ENCODE assay signal across 12 cellular contexts in genomic region chr1:54774820-54775498, GRCh38. TPM values are rescaled to one million over a fixed set of nuclear protein-coding genes. Genes with fewer than 3 reads are reported as not detected.
DNase-seq lines count a peak whose midpoint lies in the region; ATAC-seq, FAIRE-seq and TF ChIP-seq lines count a peak whose summit lies in the region.
"Had no signal": no experiment of that assay in that cellular context is flagged by ENCODE, and none has a peak within 500 bp of the region (broad histone marks: within the 10 kb centered on the region; RNA-seq: fewer than 3 reads in every experiment).

No MANE protein-coding gene starts in this region.

- intact Hi-C loops in GM12878 (cut with micrococcal nuclease; ENCODE audit: unreplicated experiment) = no loop called here

- CTCF ChIA-PET in GM12878 (lab: Yijun Ruan, JAX) = no interaction called here

- H3K4me1 ChIP-seq in GM12878 (ENCODE audit: control insufficient read depth, insufficient read depth, low read length) = no peaks in the 10 kb centered on the region
- H3K4me1 ChIP-seq: right atrium auricular region had no signal

- no peak for TF ChIP-seq RAD21 in GM12878 (IDR thresholded peaks at IDR 0.05; ENCODE audit: insufficient read depth, low read depth, low read length)

- no peaks in the 10 kb centered on the region for H3K9me3 ChIP-seq in GM12878 (replicated peaks; ENCODE audit: control insufficient read depth, insufficient read depth, low read length)
- no peaks in the 10 kb centered on the region for H3K9me3 ChIP-seq in T-helper 17 cell (ENCODE audit: control insufficient read depth, low read length, poor library complexity, severe bottlenecking)
- H3K9me3 ChIP-seq: right atrium auricular region had no signal

- H3K4me3 Mint-ChIP-seq in T-helper 17 cell = no peak overlapping the region

- ATAC-seq in GM12878 = peak; percentile 89
- no peak for ATAC-seq in GM18861 (IDR thresholded peaks at IDR 0.05; ENCODE audit: unreplicated experiment)
- ATAC-seq in HG02870 (IDR thresholded peaks at IDR 0.05; ENCODE audit: unreplicated experiment) = no peak
- ATAC-seq in T-helper 17 cell = no peak

- POLR2A ChIA-PET in GM12878 (lab: Charles Lee) = no interaction called here

- no peak for TF ChIP-seq EP300 in GM12878 (IDR thresholded peaks at IDR 0.05; ENCODE audit: borderline replicate concordance in 1 of 2, control insufficient read depth in 1 of 2, low read depth in 2 of 2, low read length in 2 of 2)

- H3K27me3 Mint-ChIP-seq in T-helper 17 cell = no peaks in the 10 kb centered on the region

- no peaks in the 10 kb centered on the region for H3K36me3 ChIP-seq in GM12878 (ENCODE audit: control insufficient read depth in 2 of 2, insufficient read depth in 2 of 2, low read length in 1 of 2)
- H3K36me3 ChIP-seq: right atrium auricular region had no signal

- no peak for TF ChIP-seq POLR2A in GM12878 (IDR thresholded peaks at IDR 0.05; ENCODE audit: low read depth, low read length)

- H3K9ac ChIP-seq in GM12878 (ENCODE audit: control insufficient read depth, insufficient read depth, low read length) = no peak overlapping the region

- no peaks in the 10 kb centered on the region for H3K79me2 ChIP-seq in GM12878 (ENCODE audit: control insufficient read depth, insufficient read depth, low read length)

- H3K27ac ChIP-seq in GM12878 (ENCODE audit: control insufficient read depth, insufficient read depth) = no peak overlapping the region
- H3K27ac ChIP-seq: right atrium auricular region had no signal

- H3K4me3 ChIP-seq in GM12878 = no peak overlapping the region
- H3K4me3 ChIP-seq: right atrium auricular region had no signal

- WGBS in GM12878 (ENCODE audit: insufficient coverage, insufficient replicate concordance, low lambda C conversion rate, missing lambda C conversion rate) = 52% methylated on average over 15 of the region's 15 CpGs

- no peak for TF ChIP-seq CTCF in GM12878 (IDR thresholded peaks at IDR 0.05 in 2 of 3, conservative IDR thresholded peaks at IDR 0.05 in 1 of 3; ENCODE audit: control insufficient read depth in 2 of 3, extremely low read depth in 1 of 3, insufficient read depth in 1 of 3, low read depth in 3 of 3, low read length in 3 of 3)

- H3K4me2 ChIP-seq in GM12878 (ENCODE audit: control insufficient read depth, insufficient read depth) = no peak overlapping the region

- no peaks in the 10 kb centered on the region for H3K27me3 ChIP-seq in GM12878 (replicated peaks in 1 of 2; ENCODE audit: control insufficient read depth in 2 of 2, insufficient read depth in 2 of 2, low read length in 1 of 2)
- H3K27me3 ChIP-seq: right atrium auricular region had no signal

- RAD21 ChIA-PET in GM12878 (lab: Charles Lee; ENCODE audit: unreplicated experiment) = no interaction called here

- H3K27ac Mint-ChIP-seq in T-helper 17 cell = no peak overlapping the region

- H3K4me1 Mint-ChIP-seq in T-helper 17 cell = peaks cover 6% of the 10 kb centered on the region

- SMC1A ChIA-PET in GM12878 (lab: Charles Lee; ENCODE audit: uncharacterized antibody, unreplicated experiment) = interaction anchor here (1.6 kb wide), 1 partner anchor 51 kb away, joined by 3 read pairs; no protein-coding TSS in a partner anchor

- FAIRE-seq in GM12878 (lab: Jason Lieb, UNC) = no peak
- FAIRE-seq: kidney had no signal

- H4K20me1 ChIP-seq in GM12878 (ENCODE audit: control insufficient read depth, insufficient read depth) = no peaks in the 10 kb centered on the region

- BruUV-seq in GM12878 (replicated peaks; lab: Mats Ljungman, UMichigan) = no TSS peak

- DNase-seq in NCI-H2029 (lab: John Stamatoyannopoulos, UW) = peak; percentile 15
- DNase-seq in NCI-H2029 treated with DMSO at 0.1 percent for 48 hours (lab: John Stamatoyannopoulos, UW) = no peak
- peak; percentile 93 for DNase-seq in NCI-H2171 treated with DMSO at 0.1 percent for 48 hours (lab: John Stamatoyannopoulos, UW)
- DNase-seq in GM12878 (ENCODE audit: low read depth, low spot score) = no peak
- peak; percentile 67 for DNase-seq in myocyte (ENCODE audit: low read depth)
- no peak for DNase-seq in T-helper 17 cell
- DNase-seq: kidney; NCI-H1105; stimulated activated naive CD4-positive, alpha-beta T cell had no signal

- in situ Hi-C loops in GM12878 (cut with MboI) = no loop called here

- peak overlapping the region; percentile 21; the same call in 1 of the 2 replicates for H2AFZ ChIP-seq in GM12878 (ENCODE audit: control insufficient read depth, low read depth, low read length)

- H3K36me3 Mint-ChIP-seq in T-helper 17 cell (ENCODE audit: low read depth) = peaks cover 9% of the 10 kb centered on the region

TF ChIP-seq in GM12878, 131 proteins besides CTCF, POLR2A, EP300 and RAD21 (continues in another document):
- peak in 1 of 2 experiments; percentile 10; a peak in 1 of 4 replicates for TF ChIP-seq BHLHE40 (IDR thresholded peaks at IDR 0.05; ENCODE audit: borderline replicate concordance in 1 of 2, low read depth in 2 of 2, low read length in 1 of 2)
- peak; percentile 70 for TF ChIP-seq USF1 (IDR thresholded peaks at IDR 0.05; ENCODE audit: borderline replicate concordance, extremely low read length, insufficient read depth, low read depth, low read length)

RNA-seq across cellular contexts. Expression of gene PARS2, which starts 10.6 kb away (rescaled TPM):
- 7.4 and 7.6 TPM in 2 replicates for total RNA-seq in GM12878 (2013; cell fraction: nucleolus; rRNA removed)
- total RNA-seq in GM12878 (2014; rRNA removed) = 8.2 and 9.1 TPM in 2 replicates
- 4.4 and 4.8 TPM in 2 replicates for total RNA-seq in GM12878 (2014; rRNA removed; fragmentation: Illumina TruSeq; extraction: Trizol)
- 7.1 and 7.6 TPM in 2 replicates for total RNA-seq in GM12878 (2021)
- 1.3 TPM for polyA plus RNA-seq in GM12878 (2011; ENCODE audit: low read depth)
- polyA plus RNA-seq in GM12878 (2011; rRNA removed) = 2.9 and 4.6 TPM in 2 replicates
- 6.6 and 7.1 TPM in 2 replicates for polyA plus RNA-seq in GM12878 (2011; cell fraction: cytosol; rRNA removed)
- polyA plus RNA-seq in GM12878 (2011; cell fraction: nucleus; rRNA removed) = 3.8 and 4.1 TPM in 2 replicates
- 1.3 and 5.0 TPM in 2 replicates for polyA plus RNA-seq in GM12878 (2012)
- polyA plus RNA-seq in GM12878 (2014; fragmentation: Illumina TruSeq; extraction: Trizol) = 5.1 and 6.6 TPM in 2 replicates
- polyA plus RNA-seq in GM12878 (2014; fragmentation: Nextera tagmentation; extraction: Ambion mirVana) = 1 to 10 TPM; 3.7 to 4.3 TPM
- 5.2 and 6.5 TPM in 2 replicates for polyA plus RNA-seq in GM12878 (2014; rRNA removed)
- polyA plus RNA-seq in GM12878 (2016; fragmentation: Nextera tagmentation; extraction: Ambion mirVana) = 10 to 100 TPM; 10.2 to 12.2 TPM
- 7.8 and 10.3 TPM in 2 replicates for polyA minus RNA-seq in GM12878 (2011; rRNA and poly(A)+ RNA removed)
- 1.3 and 2.4 TPM in 2 replicates for polyA minus RNA-seq in GM12878 (2011; cell fraction: cytosol; rRNA and poly(A)+ RNA removed)
- 3.3 and 4.9 TPM in 2 replicates for polyA minus RNA-seq in GM12878 (2011; cell fraction: nucleus; rRNA and poly(A)+ RNA removed)
- 7.2 and 8.0 TPM in 2 replicates for total RNA-seq in myocyte
- 5.1 TPM for polyA plus RNA-seq in myocyte (2012)
- under 1 TPM; 0.37 to 0.80 TPM for total RNA-seq in T-helper 17 cell

RNA-seq across cellular contexts. Expression of gene TTC22, which starts 26.2 kb away (rescaled TPM):
- total RNA-seq in GM12878 (2013; cell fraction: nucleolus; rRNA removed) = 3.4 and 3.8 TPM in 2 replicates
- total RNA-seq in GM12878 (2014; rRNA removed) = 3.7 and 4.0 TPM in 2 replicates
- 1.9 and 2.2 TPM in 2 replicates for total RNA-seq in GM12878 (2014; rRNA removed; fragmentation: Illumina TruSeq; extraction: Trizol)
- 4.2 and 5.1 TPM in 2 replicates for total RNA-seq in GM12878 (2021)
- 1.1 TPM for polyA plus RNA-seq in GM12878 (2011; ENCODE audit: low read depth)
- 0.35 and 0.72 TPM in 2 replicates for polyA plus RNA-seq in GM12878 (2011; rRNA removed)
- polyA plus RNA-seq in GM12878 (2011; cell fraction: cytosol; rRNA removed) = 0.92 and 1.1 TPM in 2 replicates
- 1.8 and 2.2 TPM in 2 replicates for polyA plus RNA-seq in GM12878 (2011; cell fraction: nucleus; rRNA removed)
- 1.5 and 1.7 TPM in 2 replicates for polyA plus RNA-seq in GM12878 (2012)
- 3.0 TPM in 2 replicates for polyA plus RNA-seq in GM12878 (2014; fragmentation: Illumina TruSeq; extraction: Trizol)
- under 1 TPM; 0.64 to 0.89 TPM for polyA plus RNA-seq in GM12878 (2014; fragmentation: Nextera tagmentation; extraction: Ambion mirVana)
- polyA plus RNA-seq in GM12878 (2014; rRNA removed) = 3.4 and 3.6 TPM in 2 replicates
- 1 to 10 TPM; 1.1 to 1.9 TPM for polyA plus RNA-seq in GM12878 (2016; fragmentation: Nextera tagmentation; extraction: Ambion mirVana)
- 0.82 and 1.0 TPM in 2 replicates for polyA minus RNA-seq in GM12878 (2011; rRNA and poly(A)+ RNA removed)
- polyA minus RNA-seq in GM12878 (2011; cell fraction: cytosol; rRNA and poly(A)+ RNA removed) = 0.40 and 0.42 TPM in 2 replicates
- 0.48 and 1.5 TPM in 2 replicates for polyA minus RNA-seq in GM12878 (2011; cell fraction: nucleus; rRNA and poly(A)+ RNA removed)
- total RNA-seq in myocyte = not detected in 2 replicates
- not detected for polyA plus RNA-seq in myocyte (2012)
- total RNA-seq in T-helper 17 cell = 10 to 100 TPM; 10.4 to 11.2 TPM

RNA-seq across cellular contexts. Expression of gene TTC4, which starts 59.3 kb away (rescaled TPM):
- total RNA-seq in GM12878 (2013; cell fraction: nucleolus; rRNA removed) = 44.5 and 45.8 TPM in 2 replicates
- total RNA-seq in GM12878 (2014; rRNA removed) = 26.4 and 32.2 TPM in 2 replicates
- 38.1 and 50.5 TPM in 2 replicates for total RNA-seq in GM12878 (2014; rRNA removed; fragmentation: Illumina TruSeq; extraction: Trizol)
- 25.6 and 26.8 TPM in 2 replicates for total RNA-seq in GM12878 (2021)
- polyA plus RNA-seq in GM12878 (2011; ENCODE audit: low read depth) = 16.1 TPM
- 29.0 and 33.0 TPM in 2 replicates for polyA plus RNA-seq in GM12878 (2011; rRNA removed)
- polyA plus RNA-seq in GM12878 (2011; cell fraction: cytosol; rRNA removed) = 27.8 and 31.5 TPM in 2 replicates
- 16.2 and 18.1 TPM in 2 replicates for polyA plus RNA-seq in GM12878 (2011; cell fraction: nucleus; rRNA removed)
- 15.1 and 15.5 TPM in 2 replicates for polyA plus RNA-seq in GM12878 (2012)
- polyA plus RNA-seq in GM12878 (2014; fragmentation: Illumina TruSeq; extraction: Trizol) = 41.4 and 87.0 TPM in 2 replicates
- polyA plus RNA-seq in GM12878 (2014; fragmentation: Nextera tagmentation; extraction: Ambion mirVana) = 10 to 100 TPM; 28.8 to 50.1 TPM
- polyA plus RNA-seq in GM12878 (2014; rRNA removed) = 22.0 and 23.4 TPM in 2 replicates
- polyA plus RNA-seq in GM12878 (2016; fragmentation: Nextera tagmentation; extraction: Ambion mirVana) = 10 to 100 TPM; 39.0 to 41.4 TPM
- 25.5 and 27.8 TPM in 2 replicates for polyA minus RNA-seq in GM12878 (2011; rRNA and poly(A)+ RNA removed)
- polyA minus RNA-seq in GM12878 (2011; cell fraction: cytosol; rRNA and poly(A)+ RNA removed) = 7.9 and 8.3 TPM in 2 replicates
- polyA minus RNA-seq in GM12878 (2011; cell fraction: nucleus; rRNA and poly(A)+ RNA removed) = 11.2 and 18.8 TPM in 2 replicates
- total RNA-seq in myocyte = 23.5 and 29.7 TPM in 2 replicates
- 24.8 TPM for polyA plus RNA-seq in myocyte (2012)
- total RNA-seq in T-helper 17 cell = 1 to 10 TPM; 9.1 to 9.7 TPM

Comparison
In these comparisons a context has a peak if more than half of its experiments do, and no peak if none do; other contexts are left out.
1. DNase-seq: peak in NCI-H2029 (single experiment), NCI-H2171 treated with DMSO at 0.1 percent for 48 hours (single experiment) and myocyte (single experiment); none in NCI-H2029 treated with DMSO at 0.1 percent for 48 hours (single experiment), GM12878 (single experiment) and T-helper 17 cell (0 of 3).